Comparison of ENCODE assay signal across 8 cellular contexts in genomic region chr3:168095611-168096209, GRCh38. TPM values are rescaled to one million over a fixed set of nuclear protein-coding genes. Genes with fewer than 3 reads are reported as not detected.
DNase-seq lines count a peak whose midpoint lies in the region; ATAC-seq and TF ChIP-seq lines count a peak whose summit lies in the region.

GOLIM4 (minus strand) TSS chr3:168095924; CDS start chr3:168095285, 639 bp downstream.

- H3K79me2 ChIP-seq in parathyroid adenoma: peaks cover 8% of the 10 kb centered on the region

- H3K36me3 Mint-ChIP-seq in HFFc6 (ENCODE audit: low read depth): peaks cover 21% of the 10 kb centered on the region

- intact Hi-C loops in adrenal gland (cut with DNase I) (loop anchor here in 1 of 2 donors (10.0 kb wide), 1 partner anchor 51 kb away; no protein-coding TSS in a partner anchor), heart left ventricle (cut with DNase I) (loop anchor here in 9 of 10 donors (2.0 to 10.0 kb wide), 8 partner anchors 43 to 361 kb away; partner anchors contain the start of genes PDCD10 (in 1 of the 9) and SERPINI1 (in 1 of the 9)), uterus (cut with DNase I; ENCODE audit: low total_unique reads) (no loop called here)

- peak; percentile 98 for DNase-seq in HFFc6
- DNase-seq in MV-4-11 (lab: John Stamatoyannopoulos, UW): peak; percentile 97
- peak; percentile 97 for DNase-seq in SK-MEL-5 (ENCODE audit: low read depth, low spot score)
- peak; percentile 96 to 98 (median 97) for DNase-seq in adrenal gland
- peak; percentile 97 to 99 (median 97) for DNase-seq in heart left ventricle
- peak; percentile 92 to 93 for DNase-seq in uterus

- peaks cover 5% of the 10 kb centered on the region; the same call in 1 of the 2 replicates for H3K27me3 Mint-ChIP-seq in HFFc6 (ENCODE audit: insufficient read depth)

- H3K9me3 ChIP-seq in adrenal gland (replicated peaks in 1 of 3): no peaks in the 10 kb centered on the region
- H3K9me3 ChIP-seq in heart left ventricle: no peaks in the 10 kb centered on the region
- H3K9me3 ChIP-seq in parathyroid adenoma (ENCODE audit: control insufficient read depth, low read length): no peaks in the 10 kb centered on the region
- H3K9me3 ChIP-seq in uterus: no peaks in the 10 kb centered on the region

- H3K9me3 Mint-ChIP-seq in HFFc6: no peaks in the 10 kb centered on the region

- 0 to 2% (median 1%) methylated on average over 14 to 52 of the region's 52 CpGs for WGBS in adrenal gland, 4 donors
- WGBS in heart left ventricle, 4 donors: 0 to 1% (median 0%) methylated on average over 24 to 52 of the region's 52 CpGs

- peaks cover 63% of the 10 kb centered on the region for H3K4me1 Mint-ChIP-seq in HFFc6 (ENCODE audit: low read depth)

- peak; percentile 95 to 97 (median 96) for ATAC-seq in heart left ventricle

- peak within 1 kb of the TSS; percentile 97 for H3K27ac Mint-ChIP-seq in HFFc6

- peak; percentile 64 to 86 for TF ChIP-seq POLR2A in adrenal gland (IDR thresholded peaks at IDR 0.05)
- peak; percentile 70 to 93 for TF ChIP-seq POLR2A in heart left ventricle (IDR thresholded peaks at IDR 0.05)
- TF ChIP-seq POLR2A in uterus (IDR thresholded peaks at IDR 0.05): peak; percentile 40 to 86

- in situ Hi-C loops in SK-MEL-5 (cut with HindIII; ENCODE audit: low pct_unique_long_range_greater_than_20kb, low sequenced_read_pairs): no loop called here

- peak within 1 kb of the TSS; percentile 92 for H3K4me2 ChIP-seq in parathyroid adenoma (ENCODE audit: low read length)

- H3K4me3 Mint-ChIP-seq in HFFc6: peak within 1 kb of the TSS; percentile 92

- H3K4me1 ChIP-seq in adrenal gland (replicated peaks in 1 of 2) (peaks cover 3 to 28% of the 10 kb centered on the region in 2 donors), heart left ventricle (peaks cover 0 to 45% (median 33%) of the 10 kb centered on the region in 12 donors), parathyroid adenoma (no peaks in the 10 kb centered on the region), uterus (peaks cover 7 to 10% of the 10 kb centered on the region in 2 donors)

- H3K27ac ChIP-seq in adrenal gland (peak within 1 kb of the TSS; percentile 50 to 99 (median 94)), heart left ventricle (peak within 1 kb of the TSS; percentile 92 to 99 (median 97)), parathyroid adenoma (peak within 1 kb of the TSS; percentile 80), uterus (peak within 1 kb of the TSS; percentile 93 to 95)

- H3K36me3 ChIP-seq in adrenal gland (replicated peaks in 1 of 2) (no peaks in the 10 kb centered on the region), heart left ventricle (no peaks in the 10 kb centered on the region), parathyroid adenoma (ENCODE audit: control insufficient read depth, insufficient read depth, low read length) (no peaks in the 10 kb centered on the region), uterus (no peaks in the 10 kb centered on the region)

- peak within 1 kb of the TSS; percentile 93 for H2AFZ ChIP-seq in parathyroid adenoma

- H3K27me3 ChIP-seq in adrenal gland (no peaks in the 10 kb centered on the region), heart left ventricle (no peaks in the 10 kb centered on the region), parathyroid adenoma (ENCODE audit: control insufficient read depth, insufficient read depth, low read length) (no peaks in the 10 kb centered on the region), uterus (no peaks in the 10 kb centered on the region)

- peak within 1 kb of the TSS; percentile 43 to 94 (median 60) for H3K4me3 ChIP-seq in adrenal gland
- H3K4me3 ChIP-seq in heart left ventricle: peak within 1 kb of the TSS; percentile 50 to 93 (median 80)
- H3K4me3 ChIP-seq in parathyroid adenoma (ENCODE audit: low read depth, low read length): peak within 1 kb of the TSS; percentile 67
- peak within 1 kb of the TSS; percentile 83 to 87 for H3K4me3 ChIP-seq in uterus

- TF ChIP-seq CTCF in GM12874 (IDR thresholded peaks at IDR 0.05; ENCODE audit: insufficient read depth, low read depth, low read length) (peak; percentile 20; the same call in 1 of the 2 replicates), HFFc6 (IDR thresholded peaks at IDR 0.05) (peak; percentile 62; the same call in 1 of the 2 replicates), adrenal gland (IDR thresholded peaks at IDR 0.05) (no peak), heart left ventricle (IDR thresholded peaks at IDR 0.05) (peak in 6 of 12 donors; percentile 8 to 44 (median 24)), parathyroid adenoma (IDR thresholded peaks at IDR 0.05) (peak; percentile 23), uterus (IDR thresholded peaks at IDR 0.05) (peak in 2 of 4 experiments; percentile 0 to 21)

- peak within 1 kb of the TSS; percentile 16 for H3K9ac ChIP-seq in parathyroid adenoma

RNA-seq across cellular contexts. Expression of gene GOLIM4, which starts in this region (rescaled TPM):
- total RNA-seq in HFFc6 (2021; fragmentation: NEBNext Ultra II Directional; extraction: Animal tissue kit (Norgen Biotek cat#: 25700)): 100 to 1,000 TPM in 5 of 6 experiments, 10 to 100 TPM in 1; 99.8 to 141 (median 130) TPM
- total RNA-seq in SK-MEL-5 (2014; rRNA removed; shearing (Covaris generic)): 17.5 and 24.4 TPM in 2 replicates
- polyA plus RNA-seq in SK-MEL-5 (2015; cell fraction: cytosol; rRNA removed): 10.0 and 12.6 TPM in 2 replicates
- polyA plus RNA-seq in SK-MEL-5 (2015; cell fraction: nucleus; rRNA removed): 7.7 and 9.5 TPM in 2 replicates
- total RNA-seq in adrenal gland: 10 to 100 TPM; 14.7 to 23.8 (median 17.0) TPM
- 10 to 100 TPM in 2 of 3 donors, 1 to 10 TPM in 1; 6.5 to 25.2 (median 12.4) TPM for polyA plus RNA-seq in adrenal gland
- 100 to 1,000 TPM in 1 of 9 donors, 10 to 100 TPM in 8; 61.7 to 106 (median 66.3) TPM for total RNA-seq in heart left ventricle
- polyA plus RNA-seq in heart left ventricle: 10 to 100 TPM; 31.5 to 43.2 TPM
- total RNA-seq in uterus: 10 to 100 TPM; 21.0 to 85.1 (median 29.7) TPM

Comparison
In these comparisons a context has a peak if more than half of its experiments do, and no peak if none do; other contexts are left out.
1. Peak in every context shown above with its lines: DNase-seq, ATAC-seq, H3K4me3 ChIP-seq and H3K27ac ChIP-seq.
2. CTCF ChIP-seq: peak in GM12874 (single experiment), HFFc6 (single experiment) and parathyroid adenoma (single experiment); none in adrenal gland (0 of 6).